ENCODE assay signal across 1 cellular context in the genomic region with DNA sequence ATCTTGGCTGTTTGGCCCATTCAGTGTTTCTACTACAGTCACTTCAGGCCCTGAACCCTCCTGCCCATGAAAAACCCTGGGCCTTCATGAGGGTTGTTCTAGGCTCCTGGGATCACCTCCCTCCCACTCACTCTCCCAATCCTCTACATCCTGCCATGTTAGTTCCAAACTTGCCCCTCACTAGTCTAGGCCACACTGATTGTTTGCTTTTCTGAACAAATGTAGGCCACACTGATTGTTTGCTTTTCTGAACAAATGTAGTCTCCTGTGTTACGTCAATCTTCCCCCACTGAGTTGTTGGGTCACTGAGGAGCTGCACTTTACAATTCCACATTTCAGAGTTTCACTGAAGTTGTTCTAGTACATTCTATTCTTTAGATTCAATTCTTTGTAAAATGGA.
TF ChIP-seq lines count a peak whose summit lies in the region.

No MANE protein-coding gene starts in this region.

TF ChIP-seq in HepG2, 621 proteins besides CTCF, POLR2A, EP300 and RAD21 (continues in another document):
- no peak for TF ChIP-seq FOXC1 (CRISPR knock-in tag; IDR thresholded peaks at IDR 0.05; ENCODE audit: borderline replicate concordance)
- peak; percentile 50; the same call in 1 of the 2 replicates for TF ChIP-seq MED1 (CRISPR knock-in tag; IDR thresholded peaks at IDR 0.05)
- TF ChIP-seq ZNF337 (CRISPR knock-in tag; IDR thresholded peaks at IDR 0.05; ENCODE audit: borderline replicate concordance, low read depth) = no peak
- peak; percentile 66 for TF ChIP-seq ZFX (CRISPR knock-in tag; IDR thresholded peaks at IDR 0.05; ENCODE audit: low read depth)
- TF ChIP-seq SOX6 (IDR thresholded peaks at IDR 0.05) = no peak
- TF ChIP-seq SOX6 (CRISPR knock-in tag; IDR thresholded peaks at IDR 0.05) = peak; percentile 78
- TF ChIP-seq SP4 (CRISPR knock-in tag; IDR thresholded peaks at IDR 0.05) = no peak
- TF ChIP-seq ZBTB7B (CRISPR knock-in tag; IDR thresholded peaks at IDR 0.05) = 0 out of 2 replicates have a peak, but pooled peaks have one; percentile 13
- TF ChIP-seq, protein P1, sequence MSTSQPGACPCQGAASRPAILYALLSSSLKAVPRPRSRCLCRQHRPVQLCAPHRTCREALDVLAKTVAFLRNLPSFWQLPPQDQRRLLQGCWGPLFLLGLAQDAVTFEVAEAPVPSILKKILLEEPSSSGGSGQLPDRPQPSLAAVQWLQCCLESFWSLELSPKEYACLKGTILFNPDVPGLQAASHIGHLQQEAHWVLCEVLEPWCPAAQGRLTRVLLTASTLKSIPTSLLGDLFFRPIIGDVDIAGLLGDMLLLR (CRISPR knock-in tag; IDR thresholded peaks at IDR 0.05) = no peak
- TF ChIP-seq, protein P2, sequence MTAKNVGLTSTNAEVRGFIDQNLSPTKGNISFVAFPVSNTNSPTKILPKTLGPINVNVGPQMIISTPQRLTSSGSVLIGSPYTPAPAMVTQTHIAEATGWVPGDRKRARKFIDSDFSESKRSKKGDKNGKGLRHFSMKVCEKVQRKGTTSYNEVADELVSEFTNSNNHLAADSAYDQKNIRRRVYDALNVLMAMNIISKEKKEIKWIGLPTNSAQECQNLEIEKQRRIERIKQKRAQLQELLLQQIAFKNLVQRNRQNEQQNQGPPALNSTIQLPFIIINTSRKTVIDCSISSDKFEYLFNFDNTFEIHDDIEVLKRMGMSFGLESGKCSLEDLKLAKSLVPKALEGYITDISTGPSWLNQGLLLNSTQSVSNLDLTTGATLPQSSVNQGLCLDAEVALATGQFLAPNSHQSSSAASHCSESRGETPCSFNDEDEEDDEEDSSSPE (CRISPR knock-in tag; IDR thresholded peaks at IDR 0.05) = no peak
- TF ChIP-seq, protein P3, sequence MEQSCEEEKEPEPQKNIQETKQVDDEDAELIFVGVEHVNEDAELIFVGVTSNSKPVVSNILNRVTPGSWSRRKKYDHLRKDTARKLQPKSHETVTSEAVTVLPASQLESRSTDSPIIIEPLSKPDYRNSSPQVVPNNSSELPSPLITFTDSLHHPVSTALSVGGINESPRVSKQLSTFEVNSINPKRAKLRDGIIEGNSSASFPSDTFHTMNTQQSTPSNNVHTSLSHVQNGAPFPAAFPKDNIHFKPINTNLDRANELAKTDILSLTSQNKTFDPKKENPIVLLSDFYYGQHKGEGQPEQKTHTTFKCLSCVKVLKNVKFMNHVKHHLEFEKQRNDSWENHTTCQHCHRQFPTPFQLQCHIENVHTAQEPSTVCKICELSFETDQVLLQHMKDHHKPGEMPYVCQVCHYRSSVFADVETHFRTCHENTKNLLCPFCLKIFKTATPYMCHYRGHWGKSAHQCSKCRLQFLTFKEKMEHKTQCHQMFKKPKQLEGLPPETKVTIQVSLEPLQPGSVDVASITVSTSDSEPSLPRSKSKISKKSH (CRISPR knock-in tag; IDR thresholded peaks at IDR 0.05; ENCODE audit: borderline replicate concordance) = no peak
- peak; percentile 84; the same call in 1 of the 2 replicates for TF ChIP-seq HMG20B (CRISPR knock-in tag; conservative IDR thresholded peaks at IDR 0.05)
- TF ChIP-seq, protein P4, sequence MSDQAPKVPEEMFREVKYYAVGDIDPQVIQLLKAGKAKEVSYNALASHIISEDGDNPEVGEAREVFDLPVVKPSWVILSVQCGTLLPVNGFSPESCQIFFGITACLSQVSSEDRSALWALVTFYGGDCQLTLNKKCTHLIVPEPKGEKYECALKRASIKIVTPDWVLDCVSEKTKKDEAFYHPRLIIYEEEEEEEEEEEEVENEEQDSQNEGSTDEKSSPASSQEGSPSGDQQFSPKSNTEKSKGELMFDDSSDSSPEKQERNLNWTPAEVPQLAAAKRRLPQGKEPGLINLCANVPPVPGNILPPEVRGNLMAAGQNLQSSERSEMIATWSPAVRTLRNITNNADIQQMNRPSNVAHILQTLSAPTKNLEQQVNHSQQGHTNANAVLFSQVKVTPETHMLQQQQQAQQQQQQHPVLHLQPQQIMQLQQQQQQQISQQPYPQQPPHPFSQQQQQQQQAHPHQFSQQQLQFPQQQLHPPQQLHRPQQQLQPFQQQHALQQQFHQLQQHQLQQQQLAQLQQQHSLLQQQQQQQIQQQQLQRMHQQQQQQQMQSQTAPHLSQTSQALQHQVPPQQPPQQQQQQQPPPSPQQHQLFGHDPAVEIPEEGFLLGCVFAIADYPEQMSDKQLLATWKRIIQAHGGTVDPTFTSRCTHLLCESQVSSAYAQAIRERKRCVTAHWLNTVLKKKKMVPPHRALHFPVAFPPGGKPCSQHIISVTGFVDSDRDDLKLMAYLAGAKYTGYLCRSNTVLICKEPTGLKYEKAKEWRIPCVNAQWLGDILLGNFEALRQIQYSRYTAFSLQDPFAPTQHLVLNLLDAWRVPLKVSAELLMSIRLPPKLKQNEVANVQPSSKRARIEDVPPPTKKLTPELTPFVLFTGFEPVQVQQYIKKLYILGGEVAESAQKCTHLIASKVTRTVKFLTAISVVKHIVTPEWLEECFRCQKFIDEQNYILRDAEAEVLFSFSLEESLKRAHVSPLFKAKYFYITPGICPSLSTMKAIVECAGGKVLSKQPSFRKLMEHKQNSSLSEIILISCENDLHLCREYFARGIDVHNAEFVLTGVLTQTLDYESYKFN (CRISPR knock-in tag; conservative IDR thresholded peaks at IDR 0.05) = peak; percentile 60
- TF ChIP-seq ZNF761 (CRISPR knock-in tag; conservative IDR thresholded peaks at IDR 0.05) = no peak
- TF ChIP-seq SRSF4 (IDR thresholded peaks at IDR 0.05; ENCODE audit: low read depth, low read length, poor library complexity, severe bottlenecking) = no peak
- TF ChIP-seq, protein P5, sequence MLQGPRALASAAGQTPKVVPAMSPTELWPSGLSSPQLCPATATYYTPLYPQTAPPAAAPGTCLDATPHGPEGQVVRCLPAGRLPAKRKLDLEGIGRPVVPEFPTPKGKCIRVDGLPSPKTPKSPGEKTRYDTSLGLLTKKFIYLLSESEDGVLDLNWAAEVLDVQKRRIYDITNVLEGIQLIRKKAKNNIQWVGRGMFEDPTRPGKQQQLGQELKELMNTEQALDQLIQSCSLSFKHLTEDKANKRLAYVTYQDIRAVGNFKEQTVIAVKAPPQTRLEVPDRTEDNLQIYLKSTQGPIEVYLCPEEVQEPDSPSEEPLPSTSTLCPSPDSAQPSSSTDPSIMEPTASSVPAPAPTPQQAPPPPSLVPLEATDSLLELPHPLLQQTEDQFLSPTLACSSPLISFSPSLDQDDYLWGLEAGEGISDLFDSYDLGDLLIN (CRISPR knock-in tag; IDR thresholded peaks at IDR 0.05; ENCODE audit: borderline replicate concordance) = no peak
- TF ChIP-seq ZNF781 (CRISPR knock-in tag; IDR thresholded peaks at IDR 0.05; ENCODE audit: borderline replicate concordance, not compliant biosample characterization) = no peak
- no peak for TF ChIP-seq SOX13 (IDR thresholded peaks at IDR 0.05)
- peak in 1 of 2 experiments; percentile 75; a peak in 1 of 4 replicates for TF ChIP-seq SOX13 (CRISPR knock-in tag; conservative IDR thresholded peaks at IDR 0.05 in 1 of 2, IDR thresholded peaks at IDR 0.05 in 1 of 2)
- TF ChIP-seq HNF4A (CRISPR knock-in tag; IDR thresholded peaks at IDR 0.05) = no peak
- no peak for TF ChIP-seq ZNF839 (CRISPR knock-in tag; IDR thresholded peaks at IDR 0.05; ENCODE audit: borderline replicate concordance)
- TF ChIP-seq FOXA1 (IDR thresholded peaks at IDR 0.05) = no peak
- TF ChIP-seq FOXA1 (CRISPR knock-in tag; IDR thresholded peaks at IDR 0.05) = peak; percentile 68; the same call in 1 of the 2 replicates
- TF ChIP-seq ZNF224 (CRISPR knock-in tag; IDR thresholded peaks at IDR 0.05) = no peak
- TF ChIP-seq ZNF547 (CRISPR knock-in tag; IDR thresholded peaks at IDR 0.05) = no peak
- no peak for TF ChIP-seq ZFP62 (CRISPR knock-in tag; IDR thresholded peaks at IDR 0.05)
- no peak for TF ChIP-seq CCDC6 (CRISPR knock-in tag; IDR thresholded peaks at IDR 0.05)
- TF ChIP-seq, protein P6, sequence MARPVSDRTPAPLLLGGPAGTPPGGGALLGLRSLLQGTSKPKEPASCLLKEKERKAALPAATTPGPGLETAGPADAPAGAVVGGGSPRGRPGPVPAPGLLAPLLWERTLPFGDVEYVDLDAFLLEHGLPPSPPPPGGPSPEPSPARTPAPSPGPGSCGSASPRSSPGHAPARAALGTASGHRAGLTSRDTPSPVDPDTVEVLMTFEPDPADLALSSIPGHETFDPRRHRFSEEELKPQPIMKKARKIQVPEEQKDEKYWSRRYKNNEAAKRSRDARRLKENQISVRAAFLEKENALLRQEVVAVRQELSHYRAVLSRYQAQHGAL (CRISPR knock-in tag; IDR thresholded peaks at IDR 0.05; ENCODE audit: not compliant biosample characterization) = no peak
- peak; percentile 26; the same call in 1 of the 2 replicates for TF ChIP-seq HOXA3 (CRISPR knock-in tag; IDR thresholded peaks at IDR 0.05)
- no peak for TF ChIP-seq TCF7 (IDR thresholded peaks at IDR 0.05; ENCODE audit: low read depth)
- TF ChIP-seq, protein P7, sequence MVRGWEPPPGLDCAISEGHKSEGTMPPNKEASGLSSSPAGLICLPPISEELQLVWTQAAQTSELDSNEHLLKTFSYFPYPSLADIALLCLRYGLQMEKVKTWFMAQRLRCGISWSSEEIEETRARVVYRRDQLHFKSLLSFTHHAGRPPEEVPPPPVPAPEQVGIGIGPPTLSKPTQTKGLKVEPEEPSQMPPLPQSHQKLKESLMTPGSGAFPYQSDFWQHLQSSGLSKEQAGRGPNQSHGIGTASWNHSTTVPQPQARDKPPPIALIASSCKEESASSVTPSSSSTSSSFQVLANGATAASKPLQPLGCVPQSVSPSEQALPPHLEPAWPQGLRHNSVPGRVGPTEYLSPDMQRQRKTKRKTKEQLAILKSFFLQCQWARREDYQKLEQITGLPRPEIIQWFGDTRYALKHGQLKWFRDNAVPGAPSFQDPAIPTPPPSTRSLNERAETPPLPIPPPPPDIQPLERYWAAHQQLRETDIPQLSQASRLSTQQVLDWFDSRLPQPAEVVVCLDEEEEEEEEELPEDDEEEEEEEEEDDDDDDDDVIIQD (CRISPR knock-in tag; IDR thresholded peaks at IDR 0.05; ENCODE audit: low read depth) = peak; percentile 83; the same call in 1 of the 2 replicates
- TF ChIP-seq RAD51 (IDR thresholded peaks at IDR 0.05; ENCODE audit: borderline replicate concordance) = no peak
- TF ChIP-seq, protein P8, sequence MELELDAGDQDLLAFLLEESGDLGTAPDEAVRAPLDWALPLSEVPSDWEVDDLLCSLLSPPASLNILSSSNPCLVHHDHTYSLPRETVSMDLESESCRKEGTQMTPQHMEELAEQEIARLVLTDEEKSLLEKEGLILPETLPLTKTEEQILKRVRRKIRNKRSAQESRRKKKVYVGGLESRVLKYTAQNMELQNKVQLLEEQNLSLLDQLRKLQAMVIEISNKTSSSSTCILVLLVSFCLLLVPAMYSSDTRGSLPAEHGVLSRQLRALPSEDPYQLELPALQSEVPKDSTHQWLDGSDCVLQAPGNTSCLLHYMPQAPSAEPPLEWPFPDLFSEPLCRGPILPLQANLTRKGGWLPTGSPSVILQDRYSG (CRISPR knock-in tag; IDR thresholded peaks at IDR 0.05) = no peak
- no peak for TF ChIP-seq ZNF251 (CRISPR knock-in tag; IDR thresholded peaks at IDR 0.05)
- TF ChIP-seq, protein P9, sequence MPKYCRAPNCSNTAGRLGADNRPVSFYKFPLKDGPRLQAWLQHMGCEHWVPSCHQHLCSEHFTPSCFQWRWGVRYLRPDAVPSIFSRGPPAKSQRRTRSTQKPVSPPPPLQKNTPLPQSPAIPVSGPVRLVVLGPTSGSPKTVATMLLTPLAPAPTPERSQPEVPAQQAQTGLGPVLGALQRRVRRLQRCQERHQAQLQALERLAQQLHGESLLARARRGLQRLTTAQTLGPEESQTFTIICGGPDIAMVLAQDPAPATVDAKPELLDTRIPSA (CRISPR knock-in tag; IDR thresholded peaks at IDR 0.05; ENCODE audit: borderline replicate concordance) = no peak
- TF ChIP-seq, protein P10, sequence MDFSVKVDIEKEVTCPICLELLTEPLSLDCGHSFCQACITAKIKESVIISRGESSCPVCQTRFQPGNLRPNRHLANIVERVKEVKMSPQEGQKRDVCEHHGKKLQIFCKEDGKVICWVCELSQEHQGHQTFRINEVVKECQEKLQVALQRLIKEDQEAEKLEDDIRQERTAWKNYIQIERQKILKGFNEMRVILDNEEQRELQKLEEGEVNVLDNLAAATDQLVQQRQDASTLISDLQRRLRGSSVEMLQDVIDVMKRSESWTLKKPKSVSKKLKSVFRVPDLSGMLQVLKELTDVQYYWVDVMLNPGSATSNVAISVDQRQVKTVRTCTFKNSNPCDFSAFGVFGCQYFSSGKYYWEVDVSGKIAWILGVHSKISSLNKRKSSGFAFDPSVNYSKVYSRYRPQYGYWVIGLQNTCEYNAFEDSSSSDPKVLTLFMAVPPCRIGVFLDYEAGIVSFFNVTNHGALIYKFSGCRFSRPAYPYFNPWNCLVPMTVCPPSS (IDR thresholded peaks at IDR 0.05) = no peak
- TF ChIP-seq, protein P11, sequence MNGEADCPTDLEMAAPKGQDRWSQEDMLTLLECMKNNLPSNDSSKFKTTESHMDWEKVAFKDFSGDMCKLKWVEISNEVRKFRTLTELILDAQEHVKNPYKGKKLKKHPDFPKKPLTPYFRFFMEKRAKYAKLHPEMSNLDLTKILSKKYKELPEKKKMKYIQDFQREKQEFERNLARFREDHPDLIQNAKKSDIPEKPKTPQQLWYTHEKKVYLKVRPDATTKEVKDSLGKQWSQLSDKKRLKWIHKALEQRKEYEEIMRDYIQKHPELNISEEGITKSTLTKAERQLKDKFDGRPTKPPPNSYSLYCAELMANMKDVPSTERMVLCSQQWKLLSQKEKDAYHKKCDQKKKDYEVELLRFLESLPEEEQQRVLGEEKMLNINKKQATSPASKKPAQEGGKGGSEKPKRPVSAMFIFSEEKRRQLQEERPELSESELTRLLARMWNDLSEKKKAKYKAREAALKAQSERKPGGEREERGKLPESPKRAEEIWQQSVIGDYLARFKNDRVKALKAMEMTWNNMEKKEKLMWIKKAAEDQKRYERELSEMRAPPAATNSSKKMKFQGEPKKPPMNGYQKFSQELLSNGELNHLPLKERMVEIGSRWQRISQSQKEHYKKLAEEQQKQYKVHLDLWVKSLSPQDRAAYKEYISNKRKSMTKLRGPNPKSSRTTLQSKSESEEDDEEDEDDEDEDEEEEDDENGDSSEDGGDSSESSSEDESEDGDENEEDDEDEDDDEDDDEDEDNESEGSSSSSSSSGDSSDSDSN (CRISPR knock-in tag; IDR thresholded peaks at IDR 0.05) = no peak
- TF ChIP-seq JUND (CRISPR knock-in tag; IDR thresholded peaks at IDR 0.05) = no peak
